Comparison of ENCODE assay signal across 9 cellular contexts in genomic region chr11:12827929-12828812, GRCh38.
DNase-seq lines count a peak whose midpoint lies in the region; TF ChIP-seq lines count a peak whose summit lies in the region.
"Had no signal": no experiment of that assay in that cellular context is flagged by ENCODE, and none has a peak within 500 bp of the region (broad histone marks: within the 10 kb centered on the region; RNA-seq: fewer than 3 reads in every experiment).

No MANE protein-coding gene starts in this region.

- H3K9me3 Mint-ChIP-seq in Calu3 (ENCODE audit: low read depth, unreplicated experiment), result no peaks in the 10 kb centered on the region
- H3K9me3 Mint-ChIP-seq in MCF 10A (ENCODE audit: unreplicated experiment), result no peaks in the 10 kb centered on the region
- H3K9me3 Mint-ChIP-seq in immature natural killer cell, result peaks cover 0 to 12% (median 0%) of the 10 kb centered on the region in 6 donors
- H3K9me3 Mint-ChIP-seq: stimulated activated naive CD8-positive, alpha-beta T cell treated with anti-CD3 and anti-CD28 coated beads, Interleukin-15, Interleukin-2, amounts not matched to agents 100 ng/mL and 50 ng/mL, for 24 hours had no signal

- H3K9ac ChIP-seq in GM23248, result peak overlapping the region; percentile 64

- H3K36me3 Mint-ChIP-seq in Calu3 (ENCODE audit: insufficient read depth, unreplicated experiment) (peaks cover 19% of the 10 kb centered on the region), MCF 10A (ENCODE audit: insufficient read depth, unreplicated experiment) (peaks cover 13% of the 10 kb centered on the region), immature natural killer cell (peaks cover 0 to 10% (median 0%) of the 10 kb centered on the region in 3 donors)

- peaks cover 54% of the 10 kb centered on the region for H3F3A ChIP-seq in GM23248 (ENCODE audit: insufficient read depth)

- H3K4me2 ChIP-seq in GM23248 (ENCODE audit: unreplicated experiment), result peak overlapping the region; percentile 74

- H3K36me3 ChIP-seq in GM23248 (ENCODE audit: low read depth), result peaks cover 8% of the 10 kb centered on the region

- H3K27ac ChIP-seq in GM23248 (peak overlapping the region; percentile 51), skin epidermis (peak overlapping the region in 15 of 21 experiments; percentile 3 to 76 (median 47))

- H3K27me3 Mint-ChIP-seq in Calu3 (ENCODE audit: unreplicated experiment) (no peaks in the 10 kb centered on the region), MCF 10A (ENCODE audit: insufficient read depth, unreplicated experiment) (no peaks in the 10 kb centered on the region), immature natural killer cell (ENCODE audit: low read depth in 3 of 3) (peaks cover 14 to 29% (median 19%) of the 10 kb centered on the region in 3 donors)

- WGBS in GM23248 (ENCODE audit: low coverage in 1 of 2, low lambda C conversion rate in 2 of 2, missing lambda C conversion rate in 2 of 2), 2 experiments, result 1 to 3% methylated on average over 17 of the region's 17 CpGs

- intact Hi-C loops in Calu3 (cut with micrococcal nuclease; ENCODE audit: unreplicated experiment), result loop anchor here (1.0 to 5.0 kb wide), 2 partner anchors 26 to 59 kb away; no protein-coding TSS in a partner anchor
- intact Hi-C loops in MCF 10A (cut with micrococcal nuclease), result no loop called here

- H3K27me3 ChIP-seq in GM23248 (replicated peaks; ENCODE audit: insufficient read depth), result no peaks in the 10 kb centered on the region

- H3K9me2 ChIP-seq in GM23248 (ENCODE audit: insufficient read depth), result no peaks in the 10 kb centered on the region

- H3K27ac Mint-ChIP-seq in Calu3 (ENCODE audit: unreplicated experiment) (peak overlapping the region; percentile 89), MCF 10A (ENCODE audit: low read depth, unreplicated experiment) (peak overlapping the region; percentile 85), immature natural killer cell (no peak overlapping the region)
- H3K27ac Mint-ChIP-seq: stimulated activated naive CD8-positive, alpha-beta T cell treated with anti-CD3 and anti-CD28 coated beads, Interleukin-15, Interleukin-2, amounts not matched to agents 100 ng/mL and 50 ng/mL, for 24 hours had no signal

- H3K4me3 ChIP-seq in GM23248 (peak overlapping the region; percentile 73), skin epidermis (peak overlapping the region; percentile 15 to 44 (median 28))

- DNase-seq in Calu3 (peak; percentile 47), GM23248 (peak; percentile 75), NCI-H2107 treated with DMSO at 0.1 percent for 48 hours (lab: John Stamatoyannopoulos, UW; ENCODE audit: unreplicated experiment) (peak; percentile 88), MCF 10A (ENCODE audit: unreplicated experiment) (peak; percentile 79), immature natural killer cell (no peak), NCI-H1694 treated with DMSO at 0.1 percent for 48 hours (lab: John Stamatoyannopoulos, UW) (no peak), KG1 (lab: John Stamatoyannopoulos, UW) (no peak)

- CTCF ChIA-PET in Calu3 (lab: Charles Lee), result interaction anchor here (0.7 to 2.7 kb wide), 12 partner anchors 13 to 229 kb away, joined by 3 to 13 read pairs (median 6); no protein-coding TSS in a partner anchor
- CTCF ChIA-PET in MCF 10A (lab: Yijun Ruan, JAX), result interaction anchor here (0.6 to 1.4 kb wide), 10 partner anchors 13 to 519 kb away, joined by 3 to 5 read pairs (median 3); no protein-coding TSS in a partner anchor

- peaks cover 47% of the 10 kb centered on the region for H4K20me1 ChIP-seq in GM23248 (ENCODE audit: insufficient read depth)

- peak overlapping the region; percentile 79 for H3K4me3 Mint-ChIP-seq in Calu3 (ENCODE audit: low read depth, unreplicated experiment)
- peak overlapping the region; percentile 80 for H3K4me3 Mint-ChIP-seq in MCF 10A (ENCODE audit: unreplicated experiment)
- peak overlapping the region in 4 of 5 donors; percentile 3 to 60 (median 34) for H3K4me3 Mint-ChIP-seq in immature natural killer cell
- H3K4me3 Mint-ChIP-seq: stimulated activated naive CD8-positive, alpha-beta T cell treated with anti-CD3 and anti-CD28 coated beads, Interleukin-15, Interleukin-2, amounts not matched to agents 100 ng/mL and 50 ng/mL, for 24 hours had no signal

- in situ Hi-C loops in GM23248 (cut with MboI), result no loop called here

- H3K9me3 ChIP-seq in GM23248 (ENCODE audit: low read depth), result no peaks in the 10 kb centered on the region

- H3K4me1 Mint-ChIP-seq in Calu3 (ENCODE audit: low read depth, unreplicated experiment) (peaks cover 67% of the 10 kb centered on the region), MCF 10A (ENCODE audit: insufficient read depth, unreplicated experiment) (peaks cover 29% of the 10 kb centered on the region), immature natural killer cell (peaks cover 9 to 13% of the 10 kb centered on the region in 2 donors)

- peaks cover 100% of the 10 kb centered on the region for H3K79me2 ChIP-seq in GM23248 (ENCODE audit: insufficient read depth)

- H2AFZ ChIP-seq in GM23248, result peak overlapping the region; percentile 60

- TF ChIP-seq CTCF in Calu3 (IDR thresholded peaks at IDR 0.05; ENCODE audit: unreplicated experiment), result no peak
- no peak for TF ChIP-seq CTCF in MCF 10A (IDR thresholded peaks at IDR 0.05; ENCODE audit: unreplicated experiment)

- POLR2A ChIA-PET in MCF 10A (lab: Yijun Ruan, JAX), result interaction anchor here (0.6 to 3.9 kb wide), 32 partner anchors 9 to 380 kb away, joined by 3 to 29 read pairs (median 6); partner anchors contain the start of gene TEAD1

- BruUV-seq in Calu3 (replicated peaks; lab: Mats Ljungman, UMichigan) (no TSS peak), MCF 10A (replicated peaks; lab: Mats Ljungman, UMichigan) (no TSS peak)

- peaks cover 41% of the 10 kb centered on the region for H3K4me1 ChIP-seq in GM23248 (ENCODE audit: insufficient read depth)

Comparison
In these comparisons a context has a peak if more than half of its experiments do, and no peak if none do; other contexts are left out.
1. DNase-seq: peak in Calu3 (single experiment), GM23248 (single experiment), NCI-H2107 treated with DMSO at 0.1 percent for 48 hours (single experiment) and MCF 10A (single experiment); none in immature natural killer cell (0 of 3), NCI-H1694 treated with DMSO at 0.1 percent for 48 hours (single experiment) and KG1 (single experiment).
2. H3K27ac Mint-ChIP-seq: peak in Calu3 (single experiment) and MCF 10A (single experiment); none in immature natural killer cell (0 of 6).
3. Peak in every context shown above with its lines, with median percentiles within 50 percentile points of each other: H3K4me3 Mint-ChIP-seq.